Comparison of ENCODE assay signal across 26 cellular contexts in the genomic region with DNA sequence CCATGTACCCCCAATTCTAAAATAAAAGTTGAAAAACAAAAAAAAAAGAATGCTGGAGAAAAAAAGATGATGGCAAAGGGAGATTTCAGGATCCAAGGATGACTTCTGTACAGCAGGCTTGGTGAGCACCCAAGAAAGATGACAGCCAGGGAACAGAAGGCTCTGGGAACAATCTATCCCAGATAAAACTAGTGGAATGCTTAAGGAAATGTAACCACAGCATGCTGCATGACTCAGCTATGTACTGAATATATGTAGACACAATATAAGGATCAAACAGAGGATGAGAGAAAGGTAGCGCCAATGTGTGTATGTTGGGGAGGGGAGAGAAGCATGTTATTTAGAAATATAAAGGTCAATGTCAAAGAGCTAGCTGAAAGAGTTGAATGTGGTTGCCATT.
DNase-seq lines count a peak whose midpoint lies in the region; ATAC-seq and TF ChIP-seq lines count a peak whose summit lies in the region.
"Had no signal": no experiment of that assay in that cellular context is flagged by ENCODE, and none has a peak within 500 bp of the region (broad histone marks: within the 10 kb centered on the region; RNA-seq: fewer than 3 reads in every experiment).

No MANE protein-coding gene starts in this region.

- WGBS in heart right ventricle, 2 donors = 88 to 100% methylated on average over 1 of the region's 1 CpG

- peaks cover 0 to 10% (median 0%) of the 10 kb centered on the region in 11 donors for H3K9me3 ChIP-seq in heart right ventricle
- H3K9me3 ChIP-seq: HAP-1 had no signal

- H3K27me3 ChIP-seq in brain microvascular endothelial cell (replicated peaks) (no peaks in the 10 kb centered on the region), heart right ventricle (no peaks in the 10 kb centered on the region)
- H3K27me3 ChIP-seq: BLaER1 treated with 17β-estradiol and CSF1 and Interleukin-3, amounts not matched to agents 10 nM and 100 nM had no signal

- in situ Hi-C loops in brain microvascular endothelial cell (cut with HindIII; ENCODE audit: low pct_ligation_motif_present, low sequenced_read_pairs) = no loop called here

- peak; percentile 51 for DNase-seq in DMS53 (lab: John Stamatoyannopoulos, UW)
- no peak for DNase-seq in DMS53 treated with DMSO at 0.1 percent for 48 hours (lab: John Stamatoyannopoulos, UW; ENCODE audit: unreplicated experiment)
- DNase-seq in brain microvascular endothelial cell = peak; percentile 11
- peak; percentile 13 for DNase-seq in fibroblast of villous mesenchyme (ENCODE audit: low read depth)
- DNase-seq in superior temporal gyrus (ENCODE audit: extremely low spot score) = peak; percentile 25
- no peak for DNase-seq in heart right ventricle
- DNase-seq in activated gamma-delta T cell treated with Interleukin-2 at 50 U/mL for 16 hours = no peak
- DNase-seq: ACHN; CD4-positive, alpha-beta T cell; GOT3; HFFc6; IMR-90; KG1; MM.1S; NCI-H2029; NCI-H446; NCI-H524 treated with DMSO at 0.1 percent for 48 hours; NCI-H774; NK-92 treated with Interleukin-12 subunit alpha and Interleukin-12 subunit beta, amount 100 ng/mL, for 24 hours; SHP77 treated with DMSO at 0.1 percent for 48 hours had no signal

- no peaks in the 10 kb centered on the region for H3K4me1 ChIP-seq in heart right ventricle
- H3K4me1 ChIP-seq: HAP-1 had no signal

- ATAC-seq in heart right ventricle (no peak), HG03139 (IDR thresholded peaks at IDR 0.05; ENCODE audit: unreplicated experiment) (no peak)
- ATAC-seq: GM12878, Panc1 had no signal

- intact Hi-C loops in heart right ventricle (cut with DNase I) = no loop called here

- H3K36me3 ChIP-seq in brain microvascular endothelial cell (replicated peaks) = no peaks in the 10 kb centered on the region
- no peaks in the 10 kb centered on the region for H3K36me3 ChIP-seq in heart right ventricle
- H3K36me3 ChIP-seq: BLaER1 treated with 17β-estradiol and CSF1 and Interleukin-3, amounts not matched to agents 10 nM and 100 nM; HAP-1 had no signal

- TF ChIP-seq CTCF in brain microvascular endothelial cell (IDR thresholded peaks at IDR 0.05; ENCODE audit: low read depth, low read length, missing control alignments) = no peak
- TF ChIP-seq CTCF in fibroblast of villous mesenchyme (IDR thresholded peaks at IDR 0.05; ENCODE audit: insufficient read depth, low read depth, low read length) = no peak
- no peak for TF ChIP-seq CTCF in heart right ventricle (IDR thresholded peaks at IDR 0.05)

- H3K27ac ChIP-seq in brain microvascular endothelial cell (no peak overlapping the region), heart right ventricle (no peak overlapping the region)
- H3K27ac ChIP-seq: 22Rv1; BLaER1 treated with 17β-estradiol and CSF1 and Interleukin-3, amounts not matched to agents 10 nM and 100 nM had no signal

- H3K4me3 ChIP-seq in brain microvascular endothelial cell (ENCODE audit: low read depth, low read length) (no peak overlapping the region), fibroblast of villous mesenchyme (ENCODE audit: low read depth, low read length) (no peak overlapping the region), heart right ventricle (no peak overlapping the region)
- H3K4me3 ChIP-seq: BLaER1 treated with 17β-estradiol and CSF1 and Interleukin-3, amounts not matched to agents 10 nM and 100 nM; GM12878; HAP-1 had no signal

Comparison
In these comparisons a context has a peak if more than half of its experiments do, and no peak if none do; other contexts are left out.
1. DNase-seq: peak in DMS53 (single experiment), brain microvascular endothelial cell (single experiment), fibroblast of villous mesenchyme (single experiment) and superior temporal gyrus (single experiment); none in DMS53 treated with DMSO at 0.1 percent for 48 hours (single experiment), heart right ventricle (0 of 2) and activated gamma-delta T cell treated with Interleukin-2 at 50 U/mL for 16 hours (single experiment).